Comparison of ENCODE assay signal across 12 cellular contexts in genomic region chr12:1993341-1993740, GRCh38. TPM values are rescaled to one million over a fixed set of nuclear protein-coding genes. Genes with fewer than 3 reads are reported as not detected.
DNase-seq lines count a peak whose midpoint lies in the region; ATAC-seq and TF ChIP-seq lines count a peak whose summit lies in the region.
"Had no signal": no experiment of that assay in that cellular context is flagged by ENCODE, and none has a peak within 500 bp of the region (broad histone marks: within the 10 kb centered on the region; RNA-seq: fewer than 3 reads in every experiment).

No MANE protein-coding gene starts in this region.

- TF ChIP-seq CTCF in choroid plexus epithelial cell (conservative IDR thresholded peaks at IDR 0.05; ENCODE audit: low read depth, low read length): no peak
- no peak for TF ChIP-seq CTCF in neutrophil (IDR thresholded peaks at IDR 0.05)

- H3K4me3 ChIP-seq in choroid plexus epithelial cell (ENCODE audit: low read depth, low read length): no peak overlapping the region
- H3K4me3 ChIP-seq in neutrophil (ENCODE audit: low read depth in 1 of 2, low read length in 1 of 2): no peak overlapping the region
- H3K4me3 ChIP-seq: lower lobe of right lung had no signal

- H3K27ac ChIP-seq in neutrophil: peak overlapping the region; percentile 63

- no peak for ATAC-seq in HG02588 (IDR thresholded peaks at IDR 0.05; ENCODE audit: unreplicated experiment)
- ATAC-seq: activated naive CD8-positive, alpha-beta T cell treated with anti-CD3 and anti-CD28 coated beads, Interleukin-2, amount 50 U/mL, for 24 hours had no signal

- DNase-seq in Daoy (ENCODE audit: low read depth) (peak; percentile 75), NOMO-1 (lab: John Stamatoyannopoulos, UW; ENCODE audit: unreplicated experiment in 2 of 2) (peak; percentile 13 to 35), choroid plexus epithelial cell (ENCODE audit: low read depth) (peak; percentile 92), epidermal melanocyte (ENCODE audit: insufficient read length, low spot score) (no peak), activated gamma-delta T cell (lab: John Stamatoyannopoulos, UW) (no peak), germinal center (ENCODE audit: low spot score) (no peak)
- DNase-seq: activated naive CD8-positive, alpha-beta T cell treated with anti-CD3 and anti-CD28 coated beads, Interleukin-2, amount 50 U/mL, for 24 hours; lower lobe of right lung; NCI-H1436; T-helper 9 cell had no signal

- no peaks in the 10 kb centered on the region for H3K36me3 ChIP-seq in neutrophil

- no peaks in the 10 kb centered on the region for H3K27me3 ChIP-seq in neutrophil

- no peaks in the 10 kb centered on the region for H3K9me3 ChIP-seq in neutrophil
- H3K9me3 ChIP-seq: lower lobe of right lung had no signal

- peaks cover 17 to 24% of the 10 kb centered on the region in 2 experiments for H3K4me1 ChIP-seq in neutrophil (ENCODE audit: control insufficient read depth in 1 of 2, insufficient read depth in 1 of 2, low read depth in 1 of 2, low read length in 1 of 2)

RNA-seq across cellular contexts. Expression of gene DCP1B, which starts 10.9 kb away (rescaled TPM):
- total RNA-seq in Daoy (2014; rRNA removed; shearing (Covaris generic)): 7.6 and 8.3 TPM in 2 replicates

RNA-seq across cellular contexts. Expression of gene CACNA1C, which starts 59.4 kb away (rescaled TPM):
- total RNA-seq in Daoy (2014; rRNA removed; shearing (Covaris generic)): 0.65 and 1.8 TPM in 2 replicates

Comparison
In these comparisons a context has a peak if more than half of its experiments do, and no peak if none do; other contexts are left out.
1. DNase-seq: peak in Daoy (single experiment), NOMO-1 (2 of 2) and choroid plexus epithelial cell (single experiment); none in epidermal melanocyte (single experiment), activated gamma-delta T cell (single experiment) and germinal center (single experiment).